Comparison of ENCODE assay signal across 8 cellular contexts in genomic region chrX:23668335-23668734, GRCh38. TPM values are rescaled to one million over a fixed set of nuclear protein-coding genes. Genes with fewer than 3 reads are reported as not detected.
DNase-seq lines count a peak whose midpoint lies in the region; ATAC-seq and TF ChIP-seq lines count a peak whose summit lies in the region.

No MANE protein-coding gene starts in this region.

- intact Hi-C loops in vagina (cut with DNase I), result no loop called here

- no peaks in the 10 kb centered on the region for H3K9me3 ChIP-seq in vagina

- H3K9me3 Mint-ChIP-seq in activated CD4-positive, alpha-beta memory T cell treated with anti-CD3 and anti-CD28 coated beads, Interleukin-2, amount 10 ng/mL, durations not matched to agents 7 days and 5 days, result no peaks in the 10 kb centered on the region

- CTCF ChIA-PET in activated CD4-positive, alpha-beta memory T cell treated with anti-CD3 and anti-CD28 coated beads, Interleukin-2, amount 10 ng/mL, durations not matched to agents 7 days and 5 days (lab: Charles Lee), result interaction anchor here (1.5 kb wide), 1 partner anchor 385 kb away, joined by 4 read pairs; no protein-coding TSS in a partner anchor

- DNase-seq in GM12865 (ENCODE audit: low read depth) (peak; percentile 38), left kidney (ENCODE audit: low read depth, low spot score) (peak; percentile 2), vagina (ENCODE audit: extremely low spot score in 2 of 2) (no peak), SKM-1 treated with dmso at 0.1 percent for 144 hours (lab: John Stamatoyannopoulos, UW; ENCODE audit: unreplicated experiment) (no peak), medulla oblongata (ENCODE audit: extremely low spot score) (no peak)
- no peak for DNase-seq in activated CD4-positive, alpha-beta memory T cell treated with anti-CD3 and anti-CD28 coated beads, Interleukin-2, amount 10 ng/mL, durations not matched to agents 7 days and 5 days
- no peak for DNase-seq in stimulated activated CD4-positive, alpha-beta T cell treated with anti-CD3 and anti-CD28 coated beads, Interleukin-2, amount 100 ng/mL, for 24 hours

- peak overlapping the region; percentile 71 for H3K4me3 ChIP-seq in GM12865 (ENCODE audit: low read depth, low read length)
- H3K4me3 ChIP-seq in vagina, result peak overlapping the region; percentile 61 to 67

- peaks cover 8% of the 10 kb centered on the region for H3K36me3 Mint-ChIP-seq in activated CD4-positive, alpha-beta memory T cell treated with anti-CD3 and anti-CD28 coated beads, Interleukin-2, amount 10 ng/mL, durations not matched to agents 7 days and 5 days (ENCODE audit: low read depth)

- H3K4me1 ChIP-seq in vagina, result peaks cover 4% of the 10 kb centered on the region

- peak overlapping the region; percentile 73 for H3K27ac Mint-ChIP-seq in activated CD4-positive, alpha-beta memory T cell treated with anti-CD3 and anti-CD28 coated beads, Interleukin-2, amount 10 ng/mL, durations not matched to agents 7 days and 5 days

- no peaks in the 10 kb centered on the region for H3K27me3 ChIP-seq in vagina

- H3K27ac ChIP-seq in vagina, result peak overlapping the region; percentile 65

- TF ChIP-seq POLR2A in vagina (IDR thresholded peaks at IDR 0.05), result no peak

- ATAC-seq in HG02763 (IDR thresholded peaks at IDR 0.05; ENCODE audit: unreplicated experiment), result peak; percentile 46

- peaks cover 33% of the 10 kb centered on the region for H3K4me1 Mint-ChIP-seq in activated CD4-positive, alpha-beta memory T cell treated with anti-CD3 and anti-CD28 coated beads, Interleukin-2, amount 10 ng/mL, durations not matched to agents 7 days and 5 days

- H3K36me3 ChIP-seq in vagina, result no peaks in the 10 kb centered on the region

- H3K27me3 Mint-ChIP-seq in activated CD4-positive, alpha-beta memory T cell treated with anti-CD3 and anti-CD28 coated beads, Interleukin-2, amount 10 ng/mL, durations not matched to agents 7 days and 5 days, result no peaks in the 10 kb centered on the region

- TF ChIP-seq CTCF in GM12865 (IDR thresholded peaks at IDR 0.05; ENCODE audit: insufficient read depth, low read depth, low read length, missing control alignments), result no peak
- no peak for TF ChIP-seq CTCF in vagina (IDR thresholded peaks at IDR 0.05)

- POLR2A ChIA-PET in activated CD4-positive, alpha-beta memory T cell treated with anti-CD3 and anti-CD28 coated beads, Interleukin-2, amount 10 ng/mL, durations not matched to agents 7 days and 5 days (lab: Charles Lee), result interaction anchor here (3.3 kb wide), 1 partner anchor 115 kb away, joined by 17 read pairs; the partner anchor contains the start of gene SAT1

- H3K4me3 Mint-ChIP-seq in activated CD4-positive, alpha-beta memory T cell treated with anti-CD3 and anti-CD28 coated beads, Interleukin-2, amount 10 ng/mL, durations not matched to agents 7 days and 5 days, result peak overlapping the region; percentile 82

RNA-seq across cellular contexts. Expression of gene PRDX4, which starts 1.0 kb away (rescaled TPM):
- total RNA-seq in activated CD4-positive, alpha-beta memory T cell treated with anti-CD3 and anti-CD28 coated beads, Interleukin-2, amount 10 ng/mL, durations not matched to agents 7 days and 5 days, result 10 to 100 TPM; 34.8 to 35.0 TPM
- total RNA-seq in vagina, result 98.2 TPM

Comparison
In these comparisons a context has a peak if more than half of its experiments do, and no peak if none do; other contexts are left out.
1. DNase-seq: peak in GM12865 (single experiment) and left kidney (single experiment); none in activated CD4-positive, alpha-beta memory T cell treated with anti-CD3 and anti-CD28 coated beads, Interleukin-2, amount 10 ng/mL, durations not matched to agents 7 days and 5 days (single experiment), vagina (0 of 2), SKM-1 treated with dmso at 0.1 percent for 144 hours (single experiment), medulla oblongata (single experiment) and stimulated activated CD4-positive, alpha-beta T cell treated with anti-CD3 and anti-CD28 coated beads, Interleukin-2, amount 100 ng/mL, for 24 hours (0 of 2).